8 cellular contexts compared by ENCODE assay signal in genomic region chr9:15422355-15423327, GRCh38. TPM values are rescaled to one million over a fixed set of nuclear protein-coding genes. Genes with fewer than 3 reads are reported as not detected.
DNase-seq lines count a peak whose midpoint lies in the region; ATAC-seq and TF ChIP-seq lines count a peak whose summit lies in the region.

Gene SNAPC3 (plus strand): TSS chr9:15422876. CDS start chr9:15422880, 4 bp downstream.

- peaks cover 21% of the 10 kb centered on the region for H3K79me2 ChIP-seq in PC-9 (ENCODE audit: low read depth)

- in situ Hi-C loops in KBM-7 (cut with MboI; ENCODE audit: low pct_unique_long_range_greater_than_20kb, low sequenced_read_pairs), result loop anchor here (25.0 kb wide), 1 partner anchor 135 kb away; no protein-coding TSS in a partner anchor

- no peaks in the 10 kb centered on the region for H3K36me3 ChIP-seq in PC-9 (ENCODE audit: low read depth)

- peak within 1 kb of the TSS; percentile 94 for H3K4me3 Mint-ChIP-seq in activated T-cell treated with anti-CD3 and anti-CD28 coated beads, Interleukin-2, amount 50 U/mL, for 24 hours

- no peaks in the 10 kb centered on the region for H3K9me3 ChIP-seq in PC-9 (ENCODE audit: insufficient read depth, low read depth)

- CTCF ChIA-PET in PC-9 (lab: Charles Lee), result interaction anchor here (0.7 kb wide), 1 partner anchor 122 kb away, joined by 3 read pairs; no protein-coding TSS in a partner anchor

- no TSS peak for BruUV-seq in PC-9 (replicated peaks; lab: Mats Ljungman, UMichigan)

- peak within 1 kb of the TSS; percentile 73 for H3K4me3 ChIP-seq in PC-9
- H3K4me3 ChIP-seq in epithelial cell of proximal tubule (ENCODE audit: low read depth, low read length), result peak within 1 kb of the TSS; percentile 67

- H3K27me3 Mint-ChIP-seq in activated T-cell treated with anti-CD3 and anti-CD28 coated beads, Interleukin-2, amount 50 U/mL, for 24 hours, result no peaks in the 10 kb centered on the region

- H3F3A ChIP-seq in PC-9 (ENCODE audit: insufficient read depth, low read depth), result no peaks in the 10 kb centered on the region

- no peak within 1 kb of the TSS for H3K27ac ChIP-seq in PC-9

- POLR2A ChIA-PET in PC-9 (lab: Charles Lee; ENCODE audit: unreplicated experiment), result interaction anchor here (0.6 kb wide), 1 partner anchor 317 kb away, joined by 4 read pairs; no protein-coding TSS in a partner anchor

- DNase-seq in DMS53 treated with DMSO at 0.1 percent for 48 hours (lab: John Stamatoyannopoulos, UW; ENCODE audit: unreplicated experiment) (peak; percentile 64), KBM-7 (peak; percentile 97), PC-9 (peak; percentile 76 to 84), epithelial cell of proximal tubule (ENCODE audit: low read depth) (no peak), mucosa of gallbladder (ENCODE audit: low spot score) (peak; percentile 95)
- peak; percentile 96 for DNase-seq in activated T-cell treated with anti-CD3 and anti-CD28 coated beads, Interleukin-2, amount 50 U/mL, for 24 hours
- peak; percentile 91 for DNase-seq in stimulated activated CD8-positive, alpha-beta memory T cell treated with anti-CD3 and anti-CD28 coated beads, Interleukin-4, amount 100 ng/mL, for 24 hours (ENCODE audit: low read depth)

- TF ChIP-seq CTCF in PC-9 (conservative IDR thresholded peaks at IDR 0.05) (no peak), epithelial cell of proximal tubule (conservative IDR thresholded peaks at IDR 0.05; ENCODE audit: low read depth, low read length) (no peak)

- H3K4me1 ChIP-seq in PC-9 (replicated peaks; ENCODE audit: insufficient read depth), result no peaks in the 10 kb centered on the region; the same call in 1 of the 2 replicates

- H2AFZ ChIP-seq in PC-9, result peak within 1 kb of the TSS; percentile 81

- H3K36me3 Mint-ChIP-seq in activated T-cell treated with anti-CD3 and anti-CD28 coated beads, Interleukin-2, amount 50 U/mL, for 24 hours (ENCODE audit: low read depth), result peaks cover 39% of the 10 kb centered on the region

- H4K20me1 ChIP-seq in PC-9 (ENCODE audit: insufficient read depth), result no peaks in the 10 kb centered on the region

- peak within 1 kb of the TSS; percentile 84 for H3K4me2 ChIP-seq in PC-9

- peak; percentile 96 for ATAC-seq in GM21723 (IDR thresholded peaks at IDR 0.05; ENCODE audit: unreplicated experiment)

- no peaks in the 10 kb centered on the region for H3K9me2 ChIP-seq in PC-9 (ENCODE audit: insufficient read depth)

- H3K27ac Mint-ChIP-seq in activated T-cell treated with anti-CD3 and anti-CD28 coated beads, Interleukin-2, amount 50 U/mL, for 24 hours, result peak within 1 kb of the TSS; percentile 93

- H3K27me3 ChIP-seq in PC-9 (ENCODE audit: insufficient read depth, low read depth), result no peaks in the 10 kb centered on the region

- H3K9me3 Mint-ChIP-seq in activated T-cell treated with anti-CD3 and anti-CD28 coated beads, Interleukin-2, amount 50 U/mL, for 24 hours, result no peaks in the 10 kb centered on the region

- peaks cover 39% of the 10 kb centered on the region for H3K4me1 Mint-ChIP-seq in activated T-cell treated with anti-CD3 and anti-CD28 coated beads, Interleukin-2, amount 50 U/mL, for 24 hours (ENCODE audit: low read depth)

- intact Hi-C loops in PC-9 (cut with micrococcal nuclease; ENCODE audit: unreplicated experiment), result loop anchor here (1.0 to 10.0 kb wide), 3 partner anchors 115 to 312 kb away; partner anchors contain the start of gene TTC39B

RNA-seq across cellular contexts. Expression of gene SNAPC3, which starts in this region (rescaled TPM):
- total RNA-seq in PC-9 (2021) (11.3 and 13.7 TPM in 2 replicates), epithelial cell of proximal tubule (21.4 and 25.2 TPM in 2 replicates), mucosa of gallbladder (36.5 TPM)
